In the genomic region with DNA sequence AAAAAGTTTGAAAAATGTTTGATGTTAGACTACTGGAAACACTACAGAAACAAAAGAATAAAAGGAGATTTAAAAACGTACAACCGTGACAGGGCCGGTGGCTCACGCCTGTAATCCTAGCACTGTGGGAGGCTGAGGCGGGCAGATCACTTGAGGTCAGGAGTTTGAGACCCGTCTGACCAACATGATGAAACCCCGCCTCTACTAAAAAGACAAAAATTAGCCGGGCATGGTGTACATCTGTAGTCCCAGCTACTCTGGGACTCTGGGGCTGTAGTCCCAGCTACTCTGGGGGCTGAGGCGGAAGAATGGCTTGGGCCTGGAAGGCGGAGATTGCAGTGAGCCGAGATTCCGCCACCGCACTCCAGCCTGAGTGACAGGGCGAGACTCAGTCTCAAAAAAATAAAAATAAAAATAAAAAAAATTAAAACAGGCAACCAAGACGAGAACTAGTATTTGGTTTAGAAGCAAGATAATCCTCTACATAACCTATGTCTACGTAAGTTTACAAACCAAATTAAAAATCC, we compare ENCODE assay signal across 15 cellular contexts. TPM values are rescaled to one million over a fixed set of nuclear protein-coding genes. Genes with fewer than 3 reads are reported as not detected.
A peak's percentile ranks its signal among the peaks of the same experiment; 100 is the strongest.
DNase-seq lines count a peak whose midpoint lies in the region; ATAC-seq and TF ChIP-seq lines count a peak whose summit lies in the region.
"Had no signal": no experiment of that assay in that cellular context is flagged by ENCODE, and none has a peak within 500 bp of the region (broad histone marks: within the 10 kb centered on the region; RNA-seq: fewer than 3 reads in every experiment).

No MANE protein-coding gene starts in this region.

- H3K36me3 Mint-ChIP-seq in CD8-positive, alpha-beta T cell: peaks cover 53% of the 10 kb centered on the region
- H3K36me3 Mint-ChIP-seq in activated T-helper 17 cell treated with anti-CD3 and anti-CD28 coated beads, Interleukin-2, amount 50 U/mL, for 72 hours (ENCODE audit: low read depth): peaks cover 87% of the 10 kb centered on the region
- H3K36me3 Mint-ChIP-seq in natural killer cell treated with Interleukin-12 subunit alpha and Interleukin-12 subunit beta and Interleukin-15 and Interleukin-18, amount 100 ng/mL, for 72 hours: peaks cover 30% of the 10 kb centered on the region

- H3K36me3 ChIP-seq in CD8-positive, alpha-beta T cell (ENCODE audit: insufficient read depth, low read length): peaks cover 6% of the 10 kb centered on the region
- H3K36me3 ChIP-seq in prostate gland: no peaks in the 10 kb centered on the region
- peaks cover 5% of the 10 kb centered on the region for H3K36me3 ChIP-seq in BE2C

- H3K27me3 Mint-ChIP-seq in CD8-positive, alpha-beta T cell (ENCODE audit: low read depth): no peaks in the 10 kb centered on the region
- H3K27me3 Mint-ChIP-seq in activated T-helper 17 cell treated with anti-CD3 and anti-CD28 coated beads, Interleukin-2, amount 50 U/mL, for 72 hours: no peaks in the 10 kb centered on the region
- H3K27me3 Mint-ChIP-seq in natural killer cell treated with Interleukin-12 subunit alpha and Interleukin-12 subunit beta and Interleukin-15 and Interleukin-18, amount 100 ng/mL, for 72 hours: no peaks in the 10 kb centered on the region

- H3K4me1 ChIP-seq in CD8-positive, alpha-beta T cell (ENCODE audit: insufficient read depth, low read length): peaks cover 76% of the 10 kb centered on the region
- H3K4me1 ChIP-seq in prostate gland (replicated peaks) (peaks cover 10% of the 10 kb centered on the region), BE2C (no peaks in the 10 kb centered on the region)

- intact Hi-C loops in CD8-positive, alpha-beta T cell (cut with DNase I, micrococcal nuclease): loop anchor here in 1 of 2 experiments (5.0 kb wide), 1 partner anchor 383 kb away; no protein-coding TSS in a partner anchor
- intact Hi-C loops in prostate gland (cut with DNase I): no loop called here

- H3K4me1 Mint-ChIP-seq in CD8-positive, alpha-beta T cell (ENCODE audit: low read depth): peaks cover 72% of the 10 kb centered on the region
- H3K4me1 Mint-ChIP-seq in activated T-helper 17 cell treated with anti-CD3 and anti-CD28 coated beads, Interleukin-2, amount 50 U/mL, for 72 hours: peaks cover 55% of the 10 kb centered on the region
- H3K4me1 Mint-ChIP-seq in natural killer cell treated with Interleukin-12 subunit alpha and Interleukin-12 subunit beta and Interleukin-15 and Interleukin-18, amount 100 ng/mL, for 72 hours (ENCODE audit: low read depth in 2 of 2): peaks cover 63 to 78% of the 10 kb centered on the region in 2 donors

- H3K4me3 Mint-ChIP-seq in CD8-positive, alpha-beta T cell: peak overlapping the region; percentile 72
- H3K4me3 Mint-ChIP-seq in activated T-helper 17 cell treated with anti-CD3 and anti-CD28 coated beads, Interleukin-2, amount 50 U/mL, for 72 hours: peak overlapping the region; percentile 90
- H3K4me3 Mint-ChIP-seq in natural killer cell treated with Interleukin-12 subunit alpha and Interleukin-12 subunit beta and Interleukin-15 and Interleukin-18, amount 100 ng/mL, for 72 hours: peak overlapping the region; percentile 69

- H3K9me3 ChIP-seq in CD8-positive, alpha-beta T cell (ENCODE audit: low read length): no peaks in the 10 kb centered on the region
- H3K9me3 ChIP-seq in prostate gland (no peaks in the 10 kb centered on the region), BE2C (no peaks in the 10 kb centered on the region)
- H3K9me3 ChIP-seq: HAP-1 had no signal

- no peaks in the 10 kb centered on the region for H3K27me3 ChIP-seq in CD8-positive, alpha-beta T cell (ENCODE audit: insufficient read depth, low read length)
- H3K27me3 ChIP-seq in prostate gland (replicated peaks; ENCODE audit: insufficient read depth): no peaks in the 10 kb centered on the region
- no peaks in the 10 kb centered on the region for H3K27me3 ChIP-seq in BE2C

- POLR2A ChIA-PET in CD8-positive, alpha-beta T cell (lab: Charles Lee): no interaction called here
- POLR2A ChIA-PET in HEK293T (lab: Yijun Ruan, JAX): no interaction called here

- no peak for TF ChIP-seq CTCF in CD8-positive, alpha-beta T cell (IDR thresholded peaks at IDR 0.05)
- TF ChIP-seq CTCF in prostate gland (IDR thresholded peaks at IDR 0.05): no peak
- TF ChIP-seq CTCF in BE2C (IDR thresholded peaks at IDR 0.05; ENCODE audit: low read depth, low read length): no peak

- peaks cover 4% of the 10 kb centered on the region for H3K9me3 Mint-ChIP-seq in CD8-positive, alpha-beta T cell
- no peaks in the 10 kb centered on the region for H3K9me3 Mint-ChIP-seq in activated T-helper 17 cell treated with anti-CD3 and anti-CD28 coated beads, Interleukin-2, amount 50 U/mL, for 72 hours
- no peaks in the 10 kb centered on the region for H3K9me3 Mint-ChIP-seq in natural killer cell treated with Interleukin-12 subunit alpha and Interleukin-12 subunit beta and Interleukin-15 and Interleukin-18, amount 100 ng/mL, for 72 hours

- WGBS in prostate gland: 87% methylated on average over 16 of the region's 16 CpGs

- CTCF ChIA-PET in CD8-positive, alpha-beta T cell (lab: Charles Lee): no interaction called here
- CTCF ChIA-PET in HEK293T (lab: Yijun Ruan, JAX): interaction anchor here (0.7 kb wide), 1 partner anchor 119 kb away, joined by 3 read pairs; no protein-coding TSS in a partner anchor

- H3K27ac Mint-ChIP-seq in CD8-positive, alpha-beta T cell: peak overlapping the region; percentile 45
- H3K27ac Mint-ChIP-seq in activated T-helper 17 cell treated with anti-CD3 and anti-CD28 coated beads, Interleukin-2, amount 50 U/mL, for 72 hours: peak overlapping the region; percentile 77
- H3K27ac Mint-ChIP-seq in natural killer cell treated with Interleukin-12 subunit alpha and Interleukin-12 subunit beta and Interleukin-15 and Interleukin-18, amount 100 ng/mL, for 72 hours: peak overlapping the region; percentile 31 to 80

- no peak for TF ChIP-seq POLR2A in prostate gland (IDR thresholded peaks at IDR 0.05)

- H3K4me3 ChIP-seq in CD8-positive, alpha-beta T cell (ENCODE audit: low read depth, low read length): no peak overlapping the region
- H3K4me3 ChIP-seq in prostate gland: no peak overlapping the region
- H3K4me3 ChIP-seq in BE2C (ENCODE audit: low read depth, low read length): no peak overlapping the region
- H3K4me3 ChIP-seq: HAP-1, PC-9 had no signal

- H3K27ac ChIP-seq in CD8-positive, alpha-beta T cell (ENCODE audit: low read depth, low read length): no peak overlapping the region
- no peak overlapping the region for H3K27ac ChIP-seq in prostate gland
- H3K27ac ChIP-seq: epithelial cell of prostate, PC-9 had no signal

- no peak for DNase-seq in CD8-positive, alpha-beta T cell
- no peak for DNase-seq in HEK293T (ENCODE audit: extremely low spot score)
- no peak for DNase-seq in natural killer cell treated with Interleukin-12 subunit alpha and Interleukin-12 subunit beta and Interleukin-15 and Interleukin-18, amount 100 ng/mL, for 72 hours (ENCODE audit: low spot score)
- no peak for DNase-seq in prostate gland (ENCODE audit: low spot score)
- no peak for DNase-seq in BE2C
- DNase-seq: KG1; mesenchymal stem cell; NCI-H2171; PC-9; stimulated activated CD4-positive, alpha-beta T cell treated with anti-CD3 and anti-CD28 coated beads, Interleukin-2, amount 100 ng/mL, for 48 hours; T-helper 9 cell had no signal

- ATAC-seq in CD8-positive, alpha-beta T cell: no peak
- ATAC-seq in activated T-helper 17 cell treated with anti-CD3 and anti-CD28 coated beads, Interleukin-2, amount 50 U/mL, for 72 hours (replicated peaks): no peak
- ATAC-seq in natural killer cell treated with Interleukin-12 subunit alpha and Interleukin-12 subunit beta and Interleukin-15 and Interleukin-18, amount 100 ng/mL, for 72 hours: no peak
- no peak for ATAC-seq in HG03175 (IDR thresholded peaks at IDR 0.05; ENCODE audit: unreplicated experiment)

TF ChIP-seq in HEK293T, 16 proteins besides CTCF, POLR2A, EP300 and RAD21:
- TF ChIP-seq SUZ12 (IDR thresholded peaks at IDR 0.05): no peak
- no peak for TF ChIP-seq LEF1 (IDR thresholded peaks at IDR 0.05; ENCODE audit: borderline replicate concordance)
- no peak for TF ChIP-seq SP1 (IDR thresholded peaks at IDR 0.05)
- TF ChIP-seq, protein P1, sequence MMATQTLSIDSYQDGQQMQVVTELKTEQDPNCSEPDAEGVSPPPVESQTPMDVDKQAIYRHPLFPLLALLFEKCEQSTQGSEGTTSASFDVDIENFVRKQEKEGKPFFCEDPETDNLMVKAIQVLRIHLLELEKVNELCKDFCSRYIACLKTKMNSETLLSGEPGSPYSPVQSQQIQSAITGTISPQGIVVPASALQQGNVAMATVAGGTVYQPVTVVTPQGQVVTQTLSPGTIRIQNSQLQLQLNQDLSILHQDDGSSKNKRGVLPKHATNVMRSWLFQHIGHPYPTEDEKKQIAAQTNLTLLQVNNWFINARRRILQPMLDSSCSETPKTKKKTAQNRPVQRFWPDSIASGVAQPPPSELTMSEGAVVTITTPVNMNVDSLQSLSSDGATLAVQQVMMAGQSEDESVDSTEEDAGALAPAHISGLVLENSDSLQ (IDR thresholded peaks at IDR 0.05): peak; percentile 89

RNA-seq across cellular contexts. Expression of a gene that starts 5.8 kb away (rescaled TPM):
- 100 to 1,000 TPM; 166 to 169 TPM for total RNA-seq in CD8-positive, alpha-beta T cell
- 100 to 1,000 TPM in 1 of 2 donors, 10 to 100 TPM in 1; 84.4 to 103 TPM for total RNA-seq in activated T-helper 17 cell treated with anti-CD3 and anti-CD28 coated beads, Interleukin-2, amount 50 U/mL, for 72 hours
- total RNA-seq in natural killer cell treated with Interleukin-12 subunit alpha and Interleukin-12 subunit beta and Interleukin-15 and Interleukin-18, amount 100 ng/mL, for 72 hours: 10 to 100 TPM; 89.5 to 99.5 TPM
- total RNA-seq in prostate gland: 100 to 1,000 TPM; 145 to 166 TPM
- polyA plus RNA-seq in BE2C (2012; ENCODE audit: insufficient read depth, insufficient read length, low read depth): 19.1 TPM
